ENCODE assay signal across 18 cellular contexts in the genomic region with DNA sequence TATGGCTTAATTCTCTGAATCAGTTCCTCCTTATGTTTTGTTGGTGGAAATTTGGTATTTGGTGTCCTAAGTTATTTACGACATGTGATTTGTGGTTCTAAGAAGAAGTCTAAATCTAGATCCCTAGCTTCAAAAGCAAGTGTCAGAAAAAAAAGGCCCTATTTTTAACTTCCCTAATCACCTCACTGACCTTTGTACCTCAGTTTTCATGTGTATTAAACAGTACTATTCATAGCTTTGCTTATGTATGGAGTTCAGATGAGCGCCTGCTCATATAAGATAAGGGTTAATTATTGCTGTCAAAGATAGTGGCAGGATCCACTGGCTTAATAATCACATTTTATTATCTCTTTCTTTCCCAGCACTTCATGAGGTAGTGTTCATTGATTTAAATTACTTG.
DNase-seq lines count a peak whose midpoint lies in the region; ATAC-seq, FAIRE-seq and TF ChIP-seq lines count a peak whose summit lies in the region.
"Had no signal": no experiment of that assay in that cellular context is flagged by ENCODE, and none has a peak within 500 bp of the region (broad histone marks: within the 10 kb centered on the region; RNA-seq: fewer than 3 reads in every experiment).

No MANE protein-coding gene starts in this region.

- H3K9me2 ChIP-seq in neural cell (ENCODE audit: insufficient read depth, low read length), result no peaks in the 10 kb centered on the region

- DNase-seq in LoVo (ENCODE audit: low spot score) (peak; percentile 9), GM12878 (ENCODE audit: low read depth, low spot score) (no peak), NCI-H146 treated with DMSO at 0.1 percent for 48 hours (lab: John Stamatoyannopoulos, UW; ENCODE audit: unreplicated experiment) (no peak), SIG-M5 treated with dmso at 0.1 percent for 504 hours (lab: John Stamatoyannopoulos, UW; ENCODE audit: unreplicated experiment) (no peak)
- no peak for DNase-seq in stimulated activated CD8-positive, alpha-beta memory T cell treated with anti-CD3 and anti-CD28 coated beads, Interleukin-4, amount 100 ng/mL, for 48 hours
- DNase-seq: C1 segment of cervical spinal cord; Calu3; CD4-positive, alpha-beta memory T cell; COR-L47; DMS53; DMS79 treated with DMSO at 0.1 percent for 48 hours; GF-D8; GM23248; H9 had no signal

- SMC1A ChIA-PET in GM12878 (lab: Charles Lee; ENCODE audit: uncharacterized antibody, unreplicated experiment), result interaction anchor here (2.1 kb wide), 1 partner anchor 17 kb away, joined by 8 read pairs; no protein-coding TSS in a partner anchor

- no peaks in the 10 kb centered on the region for H3K27me3 ChIP-seq in GM12878 (replicated peaks in 1 of 2; ENCODE audit: control insufficient read depth in 2 of 2, insufficient read depth in 2 of 2, low read length in 1 of 2)
- no peaks in the 10 kb centered on the region for H3K27me3 ChIP-seq in neural cell (ENCODE audit: insufficient read depth, low read depth, low read length)

- peaks cover 3% of the 10 kb centered on the region for H3F3A ChIP-seq in neural cell (ENCODE audit: insufficient read depth, low read length, poor library complexity, severe bottlenecking)

- H3K36me3 ChIP-seq in GM12878 (ENCODE audit: control insufficient read depth in 2 of 2, insufficient read depth in 2 of 2, low read length in 1 of 2) (no peaks in the 10 kb centered on the region), neural cell (ENCODE audit: insufficient read depth, low read length) (no peaks in the 10 kb centered on the region)

- in situ Hi-C loops in GM12878 (cut with MboI), result no loop called here

- TF ChIP-seq EP300 in GM12878 (IDR thresholded peaks at IDR 0.05; ENCODE audit: borderline replicate concordance in 1 of 2, control insufficient read depth in 1 of 2, low read depth in 2 of 2, low read length in 2 of 2) (no peak), neural cell (conservative IDR thresholded peaks at IDR 0.05; ENCODE audit: poor library complexity, severe bottlenecking) (no peak)

- no peak overlapping the region for H3K4me3 ChIP-seq in GM12878
- H3K4me3 ChIP-seq in neural cell (ENCODE audit: low read length), result no peak overlapping the region
- H3K4me3 ChIP-seq: GM23248 had no signal

- no peaks in the 10 kb centered on the region for H3K79me2 ChIP-seq in GM12878 (ENCODE audit: control insufficient read depth, insufficient read depth, low read length)
- H3K79me2 ChIP-seq in neural cell (replicated peaks; ENCODE audit: insufficient read depth, low read length), result no peaks in the 10 kb centered on the region

- no peak for ATAC-seq in GM12878
- ATAC-seq: HCT116 had no signal

- H2AFZ ChIP-seq in GM12878 (ENCODE audit: control insufficient read depth, low read depth, low read length) (no peak overlapping the region), neural cell (ENCODE audit: low read depth, low read length) (no peak overlapping the region)
- H2AFZ ChIP-seq: GM23248 had no signal

- no TSS peak for BruUV-seq in GM12878 (replicated peaks; lab: Mats Ljungman, UMichigan)

- H3K27ac ChIP-seq in GM12878 (ENCODE audit: control insufficient read depth, insufficient read depth) (no peak overlapping the region), neural cell (ENCODE audit: low read length) (peak overlapping the region; percentile 55)
- H3K27ac ChIP-seq: GM23248 had no signal

- WGBS in GM12878 (ENCODE audit: insufficient coverage, insufficient replicate concordance, low lambda C conversion rate, missing lambda C conversion rate), result 22% methylated on average over 2 of the region's 2 CpGs

- RAD21 ChIA-PET in GM12878 (lab: Charles Lee; ENCODE audit: unreplicated experiment), result interaction anchor here (0.6 kb wide), 1 partner anchor 57 kb away, joined by 5 read pairs; no protein-coding TSS in a partner anchor

- intact Hi-C loops in GM12878 (cut with micrococcal nuclease; ENCODE audit: unreplicated experiment), result no loop called here

- TF ChIP-seq POLR2A in GM12878 (IDR thresholded peaks at IDR 0.05; ENCODE audit: low read depth, low read length), result no peak

- TF ChIP-seq CTCF in GM12878 (IDR thresholded peaks at IDR 0.05 in 2 of 3, conservative IDR thresholded peaks at IDR 0.05 in 1 of 3; ENCODE audit: control insufficient read depth in 2 of 3, extremely low read depth in 1 of 3, insufficient read depth in 1 of 3, low read depth in 3 of 3, low read length in 3 of 3) (no peak), neural cell (IDR thresholded peaks at IDR 0.05; ENCODE audit: poor library complexity, severe bottlenecking) (no peak)

- H3K9ac ChIP-seq in GM12878 (ENCODE audit: control insufficient read depth, insufficient read depth, low read length) (no peak overlapping the region), neural cell (ENCODE audit: low read length) (no peak overlapping the region)
- H3K9ac ChIP-seq: GM23248 had no signal

- CTCF ChIA-PET in GM12878 (lab: Yijun Ruan, JAX), result interaction anchor here (1.8 to 2.4 kb wide), 2 partner anchors 20 to 21 kb away, joined by 5 to 10 read pairs; no protein-coding TSS in a partner anchor

- no peaks in the 10 kb centered on the region for H3K9me3 ChIP-seq in GM12878 (replicated peaks; ENCODE audit: control insufficient read depth, insufficient read depth, low read length)
- H3K9me3 ChIP-seq in neural cell (ENCODE audit: low read length), result no peaks in the 10 kb centered on the region

- TF ChIP-seq RAD21 in GM12878 (IDR thresholded peaks at IDR 0.05; ENCODE audit: insufficient read depth, low read depth, low read length), result no peak
- no peak for TF ChIP-seq RAD21 in neural cell (conservative IDR thresholded peaks at IDR 0.05)

- no peak for FAIRE-seq in GM12878 (lab: Jason Lieb, UNC)
- FAIRE-seq: GM12892, H1 had no signal

- POLR2A ChIA-PET in GM12878 (lab: Charles Lee), result no interaction called here

- H3K4me1 ChIP-seq in GM12878 (ENCODE audit: control insufficient read depth, insufficient read depth, low read length), result no peaks in the 10 kb centered on the region

- no peaks in the 10 kb centered on the region for H4K20me1 ChIP-seq in GM12878 (ENCODE audit: control insufficient read depth, insufficient read depth)
- H4K20me1 ChIP-seq in neural cell (ENCODE audit: insufficient read depth), result no peaks in the 10 kb centered on the region

- H3K4me2 ChIP-seq in GM12878 (ENCODE audit: control insufficient read depth, insufficient read depth), result no peak overlapping the region
- H3K4me2 ChIP-seq in neural cell (ENCODE audit: low read length), result no peak overlapping the region

TF ChIP-seq in GM12878, 131 proteins besides CTCF, POLR2A, EP300 and RAD21 (continues in another document):
- TF ChIP-seq, protein P1, sequence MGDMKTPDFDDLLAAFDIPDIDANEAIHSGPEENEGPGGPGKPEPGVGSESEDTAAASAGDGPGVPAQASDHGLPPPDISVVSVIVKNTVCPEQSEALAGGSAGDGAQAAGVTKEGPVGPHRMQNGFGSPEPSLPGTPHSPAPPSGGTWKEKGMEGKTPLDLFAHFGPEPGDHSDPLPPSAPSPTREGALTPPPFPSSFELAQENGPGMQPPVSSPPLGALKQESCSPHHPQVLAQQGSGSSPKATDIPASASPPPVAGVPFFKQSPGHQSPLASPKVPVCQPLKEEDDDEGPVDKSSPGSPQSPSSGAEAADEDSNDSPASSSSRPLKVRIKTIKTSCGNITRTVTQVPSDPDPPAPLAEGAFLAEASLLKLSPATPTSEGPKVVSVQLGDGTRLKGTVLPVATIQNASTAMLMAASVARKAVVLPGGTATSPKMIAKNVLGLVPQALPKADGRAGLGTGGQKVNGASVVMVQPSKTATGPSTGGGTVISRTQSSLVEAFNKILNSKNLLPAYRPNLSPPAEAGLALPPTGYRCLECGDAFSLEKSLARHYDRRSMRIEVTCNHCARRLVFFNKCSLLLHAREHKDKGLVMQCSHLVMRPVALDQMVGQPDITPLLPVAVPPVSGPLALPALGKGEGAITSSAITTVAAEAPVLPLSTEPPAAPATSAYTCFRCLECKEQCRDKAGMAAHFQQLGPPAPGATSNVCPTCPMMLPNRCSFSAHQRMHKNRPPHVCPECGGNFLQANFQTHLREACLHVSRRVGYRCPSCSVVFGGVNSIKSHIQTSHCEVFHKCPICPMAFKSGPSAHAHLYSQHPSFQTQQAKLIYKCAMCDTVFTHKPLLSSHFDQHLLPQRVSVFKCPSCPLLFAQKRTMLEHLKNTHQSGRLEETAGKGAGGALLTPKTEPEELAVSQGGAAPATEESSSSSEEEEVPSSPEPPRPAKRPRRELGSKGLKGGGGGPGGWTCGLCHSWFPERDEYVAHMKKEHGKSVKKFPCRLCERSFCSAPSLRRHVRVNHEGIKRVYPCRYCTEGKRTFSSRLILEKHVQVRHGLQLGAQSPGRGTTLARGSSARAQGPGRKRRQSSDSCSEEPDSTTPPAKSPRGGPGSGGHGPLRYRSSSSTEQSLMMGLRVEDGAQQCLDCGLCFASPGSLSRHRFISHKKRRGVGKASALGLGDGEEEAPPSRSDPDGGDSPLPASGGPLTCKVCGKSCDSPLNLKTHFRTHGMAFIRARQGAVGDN (IDR thresholded peaks at IDR 0.05), result no peak

TF ChIP-seq in neural cell, 6 proteins besides CTCF, POLR2A, EP300 and RAD21 (continues in another document):
- TF ChIP-seq MXI1 (conservative IDR thresholded peaks at IDR 0.05; ENCODE audit: poor library complexity, severe bottlenecking), result no peak
- no peak for TF ChIP-seq EZH2 (IDR thresholded peaks at IDR 0.05; ENCODE audit: borderline replicate concordance, insufficient read depth, low read length, poor library complexity, severe bottlenecking)
- TF ChIP-seq POLR2AphosphoS5 (IDR thresholded peaks at IDR 0.05), result peak; percentile 25
